8 cellular contexts compared by ENCODE assay signal in the genomic region with DNA sequence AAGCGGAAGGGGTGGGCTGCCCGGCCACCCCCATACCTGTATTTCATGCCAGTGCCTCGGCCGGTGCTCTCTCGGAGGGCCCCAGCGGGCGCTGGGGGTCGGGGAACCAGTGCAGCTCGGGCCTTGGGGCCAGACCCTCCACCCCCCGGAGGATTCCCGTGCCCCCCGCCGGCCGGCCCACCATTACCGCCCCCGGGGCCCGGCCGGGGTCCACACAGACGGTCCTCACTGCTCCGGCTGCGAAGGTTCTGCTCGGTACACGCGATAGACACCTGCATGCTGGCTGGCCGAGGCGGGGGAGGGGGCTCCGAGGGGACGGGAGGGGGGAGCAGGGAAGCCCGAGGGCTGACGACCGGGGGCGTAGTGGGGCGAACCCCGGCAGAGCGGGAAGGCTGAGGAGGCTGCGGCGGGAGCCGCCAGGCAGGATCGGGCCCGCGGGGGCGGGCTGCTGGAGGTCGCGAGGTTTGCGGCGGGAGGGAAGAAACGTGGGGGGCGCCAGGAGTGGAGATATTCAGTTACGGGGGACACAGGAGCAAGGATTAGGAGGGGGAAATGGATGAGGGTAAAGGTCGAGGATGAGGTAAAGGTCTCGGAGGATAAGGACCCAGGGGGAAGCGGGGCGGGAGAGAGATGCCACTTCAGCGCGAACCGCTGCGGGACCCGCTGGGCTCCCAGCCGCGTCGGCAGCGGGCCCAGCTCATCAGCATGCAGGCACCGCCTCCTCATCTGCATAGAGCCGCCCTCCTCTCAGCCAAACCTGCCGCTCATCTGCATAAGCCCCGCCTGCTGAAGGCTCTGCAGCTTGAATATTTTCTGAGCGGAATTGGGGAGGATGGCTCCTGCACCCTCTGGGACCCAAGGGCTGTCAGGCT. TPM values are rescaled to one million over a fixed set of nuclear protein-coding genes. Genes with fewer than 3 reads are reported as not detected.
DNase-seq lines count a peak whose midpoint lies in the region; ATAC-seq and TF ChIP-seq lines count a peak whose summit lies in the region.

TSS of gene KCNAB3 (minus strand) at position 699 of the 872 bp plus-strand sequence. CDS start at position 278, 421 bp downstream.

- H3K9me3 Mint-ChIP-seq in activated T-cell treated with anti-CD3 and anti-CD28 coated beads, Interleukin-2, amount 50 U/mL, for 72 hours = no peaks in the 10 kb centered on the region

- H3K27me3 Mint-ChIP-seq in activated T-cell treated with anti-CD3 and anti-CD28 coated beads, Interleukin-2, amount 50 U/mL, for 72 hours (ENCODE audit: low read depth) = no peaks in the 10 kb centered on the region

- H3K9ac ChIP-seq in Karpas-422 (ENCODE audit: low read length) = peak within 1 kb of the TSS; percentile 93

- DNase-seq in AG08396 (ENCODE audit: low spot score) = peak; percentile 87
- DNase-seq in Karpas-422 = peak; percentile 97
- peak; percentile 52 to 79 for DNase-seq in activated T-cell treated with anti-CD3 and anti-CD28 coated beads, Interleukin-2, amount 50 U/mL, for 72 hours
- peak; percentile 70 for DNase-seq in fibroblast of mammary gland (ENCODE audit: low read depth)
- DNase-seq in ovary = peak; percentile 54 to 79 (median 66)
- no peak for DNase-seq in NK-92 treated with Interleukin-12 subunit alpha and Interleukin-12 subunit beta, amount 100 ng/mL, for 24 hours (lab: John Stamatoyannopoulos, UW)
- DNase-seq in RKO (ENCODE audit: low spot score) = no peak

- no peaks in the 10 kb centered on the region for H3K9me2 ChIP-seq in Karpas-422 (replicated peaks; ENCODE audit: insufficient read depth, low read length)

- peak within 1 kb of the TSS; percentile 99 for H3K4me2 ChIP-seq in Karpas-422 (ENCODE audit: low read depth, low read length, poor library complexity, severe bottlenecking)

- H3K4me3 Mint-ChIP-seq in activated T-cell treated with anti-CD3 and anti-CD28 coated beads, Interleukin-2, amount 50 U/mL, for 72 hours = peak within 1 kb of the TSS; percentile 87 to 96

- H3K27ac Mint-ChIP-seq in activated T-cell treated with anti-CD3 and anti-CD28 coated beads, Interleukin-2, amount 50 U/mL, for 72 hours = no peak within 1 kb of the TSS

- H3K27me3 ChIP-seq in Karpas-422 (ENCODE audit: low read length) (no peaks in the 10 kb centered on the region), ovary (no peaks in the 10 kb centered on the region)

- TF ChIP-seq POLR2A in ovary (IDR thresholded peaks at IDR 0.05) = no peak

- H3K36me3 Mint-ChIP-seq in activated T-cell treated with anti-CD3 and anti-CD28 coated beads, Interleukin-2, amount 50 U/mL, for 72 hours (ENCODE audit: insufficient read depth in 2 of 2) = peaks cover 3 to 7% of the 10 kb centered on the region in 2 donors

- H3K36me3 ChIP-seq in Karpas-422 (ENCODE audit: insufficient read depth, low read length) (peaks cover 4% of the 10 kb centered on the region; the same call in 1 of the 2 replicates), ovary (no peaks in the 10 kb centered on the region)

- H3K4me3 ChIP-seq in Karpas-422 (ENCODE audit: low read length) = peak within 1 kb of the TSS; percentile 98
- peak within 1 kb of the TSS; percentile 97 for H3K4me3 ChIP-seq in fibroblast of mammary gland (ENCODE audit: control insufficient read depth, low read depth, low read length)
- H3K4me3 ChIP-seq in ovary = peak within 1 kb of the TSS; percentile 41

- H3K9me3 ChIP-seq in Karpas-422 (ENCODE audit: low read length) (no peaks in the 10 kb centered on the region), ovary (no peaks in the 10 kb centered on the region)

- intact Hi-C loops in ovary (cut with DNase I) = loop anchor here in 2 of 4 donors (2.0 to 10.0 kb wide), 3 partner anchors 13 to 368 kb away; partner anchors contain the start of genes RNF227 (in 1 of the 2) and SLC25A35 (in 1 of the 2)

- H3K27ac ChIP-seq in Karpas-422 (ENCODE audit: low read length) (peak within 1 kb of the TSS; percentile 26; the same call in 1 of the 2 replicates), ovary (peak within 1 kb of the TSS in 1 of 2 donors; percentile 45)

- peaks cover 50% of the 10 kb centered on the region for H3K79me2 ChIP-seq in Karpas-422 (ENCODE audit: low read length)

- no peak for TF ChIP-seq EP300 in ovary (IDR thresholded peaks at IDR 0.05)

- H3K4me1 Mint-ChIP-seq in activated T-cell treated with anti-CD3 and anti-CD28 coated beads, Interleukin-2, amount 50 U/mL, for 72 hours (ENCODE audit: low read depth) = peaks cover 37% of the 10 kb centered on the region

- peak within 1 kb of the TSS; percentile 76; the same call in 1 of the 2 replicates for H2AFZ ChIP-seq in Karpas-422 (ENCODE audit: low read length)

- TF ChIP-seq CTCF in fibroblast of mammary gland (conservative IDR thresholded peaks at IDR 0.05; ENCODE audit: control insufficient read depth, insufficient read depth, low read depth, low read length) (no peak), ovary (IDR thresholded peaks at IDR 0.05) (no peak)

- WGBS in ovary, 3 donors = 6 to 19% (median 11%) methylated on average over 47 to 67 of the region's 67 CpGs

- peaks cover 42% of the 10 kb centered on the region for H3K4me1 ChIP-seq in Karpas-422 (ENCODE audit: low read length)
- peaks cover 4% of the 10 kb centered on the region for H3K4me1 ChIP-seq in ovary (ENCODE audit: insufficient read depth)

- peaks cover 4% of the 10 kb centered on the region; the same call in 1 of the 2 replicates for H4K20me1 ChIP-seq in Karpas-422 (ENCODE audit: insufficient read depth, low read depth, low read length)

- ATAC-seq in activated T-cell treated with anti-CD3 and anti-CD28 coated beads, Interleukin-2, amount 50 U/mL, for 72 hours (replicated peaks in 1 of 2) = peak; percentile 18 to 39
- ATAC-seq in GM21423 (IDR thresholded peaks at IDR 0.05; ENCODE audit: unreplicated experiment) = no peak

RNA-seq across cellular contexts. Expression of gene KCNAB3, which starts in this region (rescaled TPM):
- 5.6 and 10.0 TPM in 2 replicates for total RNA-seq in Karpas-422 (2014; rRNA removed; shearing (Covaris generic); ENCODE audit: low replicate concordance)
- total RNA-seq in activated T-cell treated with anti-CD3 and anti-CD28 coated beads, Interleukin-2, amount 50 U/mL, for 72 hours = 10 to 100 TPM; 10.2 to 10.3 TPM
- 1 to 10 TPM in 5 of 7 donors, under 1 TPM in 2; 0.48 to 5.9 (median 2.2) TPM for total RNA-seq in ovary
- polyA plus RNA-seq in ovary = 1 to 10 TPM; 1.9 to 3.9 TPM

Comparison
In these comparisons a context has a peak if more than half of its experiments do, and no peak if none do; other contexts are left out.
1. DNase-seq: peak in AG08396 (single experiment), Karpas-422 (single experiment), activated T-cell treated with anti-CD3 and anti-CD28 coated beads, Interleukin-2, amount 50 U/mL, for 72 hours (2 of 2), fibroblast of mammary gland (single experiment) and ovary (5 of 5); none in NK-92 treated with Interleukin-12 subunit alpha and Interleukin-12 subunit beta, amount 100 ng/mL, for 24 hours (single experiment) and RKO (single experiment).
2. H3K4me3 ChIP-seq: peak in every context shown above with its lines; median percentile 98 in Karpas-422; 97 in fibroblast of mammary gland; 41 in ovary.